14 cellular contexts compared by ENCODE assay signal in genomic region chr5:111929261-111929660, GRCh38.
"Had no signal": no experiment of that assay in that cellular context is flagged by ENCODE, and none has a peak within 500 bp of the region (broad histone marks: within the 10 kb centered on the region; RNA-seq: fewer than 3 reads in every experiment).

No MANE protein-coding gene starts in this region.

- H3K4me1 ChIP-seq: body of pancreas, tibial nerve had no signal

- H3K27ac ChIP-seq: body of pancreas, lower lobe of right lung, tibial nerve, WERI-Rb-1 had no signal

- H3K36me3 ChIP-seq: lower lobe of right lung, tibial nerve, WERI-Rb-1 had no signal

- H3K9me3 ChIP-seq: body of pancreas, lower lobe of right lung, tibial nerve had no signal

- DNase-seq: activated CD4-positive, alpha-beta memory T cell treated with anti-CD3 and anti-CD28 coated beads for 36 hours; activated effector memory CD4-positive, alpha-beta T cell treated with Interleukin-2 at 50 U/mL for 16 hours; activated naive CD4-positive, alpha-beta T cell treated with anti-CD3 and anti-CD28 coated beads, Interleukin-2, amount 50 U/mL, for 16 hours; activated T-cell treated with anti-CD3 and anti-CD28 coated beads, Interleukin-2, amount 50 U/mL, for 24 hours; effector CD8-positive, alpha-beta T cell; immature natural killer cell; left cardiac atrium; lower lobe of right lung; stimulated activated CD4-positive, alpha-beta T cell treated with anti-CD3 and anti-CD28 coated beads, Interleukin-2, amount 100 ng/mL, for 48 hours; stimulated activated naive B cell treated with anti-CD40 and anti-IgM and Interleukin-4, amounts not matched to agents 10 μg/mL and 1 μg/mL and 100 μg/mL, for 72 hours; substantia nigra; WERI-Rb-1 had no signal

- ATAC-seq: body of pancreas; stimulated activated naive B cell treated with anti-CD40 and anti-IgM and Interleukin-4, amounts not matched to agents 10 μg/mL and 1 μg/mL and 100 μg/mL, for 72 hours had no signal

- H3K4me3 ChIP-seq: body of pancreas, lower lobe of right lung, tibial nerve had no signal

- H3K27me3 ChIP-seq: body of pancreas, tibial nerve had no signal
